32 cellular contexts compared by ENCODE assay signal in genomic region chr1:29651684-29652665, GRCh38.
DNase-seq lines count a peak whose midpoint lies in the region; ATAC-seq, FAIRE-seq and TF ChIP-seq lines count a peak whose summit lies in the region.
"Had no signal": no experiment of that assay in that cellular context is flagged by ENCODE, and none has a peak within 500 bp of the region (broad histone marks: within the 10 kb centered on the region; RNA-seq: fewer than 3 reads in every experiment).

No MANE protein-coding gene starts in this region.

- TF ChIP-seq CTCF in H1 (IDR thresholded peaks at IDR 0.05; ENCODE audit: control extremely low read depth in 1 of 3, insufficient read depth in 1 of 3, low read depth in 1 of 3, low read length in 3 of 3) = no peak
- no peak for TF ChIP-seq CTCF in neural progenitor cell (IDR thresholded peaks at IDR 0.05)

- peak; percentile 9 for DNase-seq in activated T-cell treated with anti-CD3 and anti-CD28 coated beads, Interleukin-2, amount 50 U/mL, for 24 hours
- no peak for DNase-seq in activated T-cell treated with anti-CD3 and anti-CD28 coated beads, Interleukin-2, amount 50 U/mL, for 4 hours
- DNase-seq in H1 (ENCODE audit: low read depth in 1 of 2, low spot score in 2 of 2) (peak in 1 of 2 experiments; percentile 26), neural progenitor cell (ENCODE audit: low spot score) (no peak), NCI-H2029 treated with DMSO at 0.1 percent for 48 hours (lab: John Stamatoyannopoulos, UW) (no peak), occipital lobe (lab: John Stamatoyannopoulos, UW) (no peak), MG63 (no peak)
- DNase-seq: activated CD4-positive, CD25-positive, alpha-beta regulatory T cell treated with anti-CD3 and anti-CD28 coated beads, Interleukin-2, amount 50 U/mL, for 72 hours; activated CD8-positive, alpha-beta T cell treated with anti-CD3 and anti-CD28 coated beads for 36 hours; activated gamma-delta T cell treated with Interleukin-2 at 50 U/mL for 16 hours; activated T-cell treated with anti-CD3 and anti-CD28 coated beads, Interleukin-2, amount 50 U/mL, for 1 hour; CD4-positive, CD25-positive, alpha-beta regulatory T cell; cortex of kidney; effector memory CD8-positive, alpha-beta T cell; foreskin fibroblast; left ventricle myocardium superior; NCI-H1092 treated with DMSO at 0.1 percent for 48 hours; NCI-H187 treated with DMSO at 0.1 percent for 48 hours; NCI-H524 treated with DMSO at 0.1 percent for 48 hours; NK-92 treated with Interleukin-12 subunit alpha and Interleukin-12 subunit beta, amount 100 ng/mL, for 24 hours; PC-3; Right ventricle myocardium superior; stimulated activated naive CD4-positive, alpha-beta T cell had no signal

- H3K9ac ChIP-seq in H1 (replicated peaks in 1 of 4; ENCODE audit: extremely low read depth in 1 of 4, low read depth in 3 of 4, low read length in 3 of 4) (no peak overlapping the region; a peak in 2 of 7 replicates), neural progenitor cell (no peak overlapping the region)

- 82% methylated on average over 17 of the region's 17 CpGs; no CpG with 5 or more reads in 1 of the 2 experiments for WGBS in H1 (ENCODE audit: extremely low coverage in 1 of 2, insufficient coverage in 1 of 2, insufficient read length in 1 of 2, insufficient replicate concordance in 2 of 2, low coverage in 1 of 2, low lambda C conversion rate in 2 of 2, missing lambda C conversion rate in 1 of 2), 2 experiments

- H3K4me3 ChIP-seq in H1 (ENCODE audit: extremely low read depth in 1 of 4, insufficient read depth in 2 of 4, low read depth in 3 of 4, low read length in 4 of 4) (no peak overlapping the region), neural progenitor cell (no peak overlapping the region), MG63 (no peak overlapping the region)
- H3K4me3 ChIP-seq: A549, GM23338, skin epidermis, suprapubic skin had no signal

- CTCF ChIA-PET in H1 (lab: Charles Lee; ENCODE audit: partially characterized antibody) = interaction anchor here (2.4 kb wide), 1 partner anchor 9 kb away, joined by 10 read pairs; no protein-coding TSS in a partner anchor

- no peak overlapping the region for H3K23ac ChIP-seq in H1 (ENCODE audit: insufficient read length)

- H3F3A ChIP-seq in neural progenitor cell (ENCODE audit: low read depth) = no peaks in the 10 kb centered on the region

- H2BK5ac ChIP-seq in H1 (ENCODE audit: low read depth, low read length) = 0 out of 2 replicates have a peak overlapping the region, but pooled peaks have one; percentile 16

- H4K20me1 ChIP-seq in H1 (replicated peaks in 1 of 2; ENCODE audit: control insufficient read depth in 1 of 2, insufficient read depth in 2 of 2, low read length in 2 of 2) (no peaks in the 10 kb centered on the region), neural progenitor cell (ENCODE audit: low read depth) (no peaks in the 10 kb centered on the region)

- H3K4me3 Mint-ChIP-seq in activated T-cell treated with anti-CD3 and anti-CD28 coated beads, Interleukin-2, amount 50 U/mL, for 24 hours = no peak overlapping the region
- H3K4me3 Mint-ChIP-seq in activated T-cell treated with anti-CD3 and anti-CD28 coated beads, Interleukin-2, amount 50 U/mL, for 4 hours = no peak overlapping the region
- H3K4me3 Mint-ChIP-seq in neural progenitor cell = peak overlapping the region; percentile 30
- H3K4me3 Mint-ChIP-seq: activated CD8-positive, alpha-beta T cell treated with anti-CD3 and anti-CD28 coated beads for 36 hours; CD4-positive, CD25-positive, alpha-beta regulatory T cell; effector memory CD8-positive, alpha-beta T cell; GM23338 had no signal

- no peak overlapping the region for H3K14ac ChIP-seq in H1 (ENCODE audit: insufficient read length)

- POLR2A ChIA-PET in H1 (lab: Charles Lee; ENCODE audit: partially characterized antibody) = no interaction called here

- no peak overlapping the region for H4K8ac ChIP-seq in H1 (ENCODE audit: extremely low read depth, insufficient read depth, low read length)

- H3K36me3 Mint-ChIP-seq in activated T-cell treated with anti-CD3 and anti-CD28 coated beads, Interleukin-2, amount 50 U/mL, for 24 hours (ENCODE audit: low read depth) = no peaks in the 10 kb centered on the region
- H3K36me3 Mint-ChIP-seq in activated T-cell treated with anti-CD3 and anti-CD28 coated beads, Interleukin-2, amount 50 U/mL, for 4 hours (ENCODE audit: insufficient read depth) = no peaks in the 10 kb centered on the region
- H3K36me3 Mint-ChIP-seq in neural progenitor cell = no peaks in the 10 kb centered on the region
- H3K36me3 Mint-ChIP-seq: CD4-positive, CD25-positive, alpha-beta regulatory T cell had no signal

- no peak overlapping the region for H4K91ac ChIP-seq in H1 (replicated peaks; ENCODE audit: insufficient read length, low read length)

- H3K27me3 Mint-ChIP-seq in activated T-cell treated with anti-CD3 and anti-CD28 coated beads, Interleukin-2, amount 50 U/mL, for 24 hours = peaks cover 60% of the 10 kb centered on the region
- peaks cover 18% of the 10 kb centered on the region for H3K27me3 Mint-ChIP-seq in activated T-cell treated with anti-CD3 and anti-CD28 coated beads, Interleukin-2, amount 50 U/mL, for 4 hours (ENCODE audit: low read depth)
- peaks cover 15% of the 10 kb centered on the region for H3K27me3 Mint-ChIP-seq in neural progenitor cell (ENCODE audit: insufficient read depth, low read depth)

- no peak overlapping the region for H3K27ac Mint-ChIP-seq in activated T-cell treated with anti-CD3 and anti-CD28 coated beads, Interleukin-2, amount 50 U/mL, for 24 hours
- no peak overlapping the region for H3K27ac Mint-ChIP-seq in neural progenitor cell
- H3K27ac Mint-ChIP-seq: activated CD8-positive, alpha-beta T cell treated with anti-CD3 and anti-CD28 coated beads for 36 hours; CD4-positive, CD25-positive, alpha-beta regulatory T cell; effector memory CD8-positive, alpha-beta T cell; GM23338 had no signal

- H2BK120ac ChIP-seq in H1 (replicated peaks; ENCODE audit: low read depth, low read length) = no peak overlapping the region

- H3K4me2 ChIP-seq in H1 (ENCODE audit: insufficient read depth in 1 of 2, low read depth in 2 of 2, low read length in 2 of 2) (no peak overlapping the region), neural progenitor cell (no peak overlapping the region)
- H3K4me2 ChIP-seq: A549, GM23338 had no signal

- H3K56ac ChIP-seq in H1 (replicated peaks; ENCODE audit: insufficient read length, low read depth, low read length) = no peak overlapping the region

- no peaks in the 10 kb centered on the region for H3K36me3 ChIP-seq in H1 (ENCODE audit: control insufficient read depth in 2 of 4, insufficient read depth in 4 of 4, low read length in 3 of 4)
- H3K36me3 ChIP-seq in neural progenitor cell = no peaks in the 10 kb centered on the region
- H3K36me3 ChIP-seq in MG63 = no peaks in the 10 kb centered on the region
- H3K36me3 ChIP-seq: suprapubic skin had no signal

- no peak overlapping the region for H3K4ac ChIP-seq in H1 (replicated peaks; ENCODE audit: insufficient read length, low read depth, low read length)

- H3K27ac ChIP-seq in H1 (ENCODE audit: low read depth, low read length) = no peak overlapping the region
- H3K27ac ChIP-seq in neural progenitor cell = no peak overlapping the region
- H3K27ac ChIP-seq: A549, skin epidermis, suprapubic skin had no signal

- TF ChIP-seq RAD21 in H1 (IDR thresholded peaks at IDR 0.05 in 1 of 2, conservative IDR thresholded peaks at IDR 0.05 in 1 of 2; ENCODE audit: low read depth in 2 of 2, low read length in 2 of 2) = no peak

- H2AK5ac ChIP-seq in H1 (ENCODE audit: low read depth, low read length) = no peak overlapping the region

- H3K4me1 ChIP-seq in H1 (replicated peaks in 1 of 4; ENCODE audit: control insufficient read depth in 3 of 4, insufficient read depth in 4 of 4, low read length in 3 of 4) (peaks cover 0 to 5% (median under 1%) of the 10 kb centered on the region in 4 experiments; a peak in 3 of 7 replicates), neural progenitor cell (no peaks in the 10 kb centered on the region)
- H3K4me1 ChIP-seq: A549, suprapubic skin had no signal

- no peaks in the 10 kb centered on the region for H3K79me1 ChIP-seq in H1 (ENCODE audit: low read depth, low read length)

- H2AFZ ChIP-seq in H1 (ENCODE audit: low read length) (no peak overlapping the region), neural progenitor cell (replicated peaks) (no peak overlapping the region)
- H2AFZ ChIP-seq: GM23338 had no signal

- no peak for TF ChIP-seq POLR2A in H1 (IDR thresholded peaks at IDR 0.05; ENCODE audit: control extremely low read depth in 1 of 2, low read depth in 2 of 2, low read length in 2 of 2)

- no peaks in the 10 kb centered on the region for H3K27me3 ChIP-seq in H1 (replicated peaks in 1 of 4; ENCODE audit: control insufficient read depth in 3 of 4, extremely low read depth in 1 of 4, insufficient read depth in 3 of 4, low read length in 3 of 4)
- H3K27me3 ChIP-seq in neural progenitor cell = no peaks in the 10 kb centered on the region
- no peaks in the 10 kb centered on the region for H3K27me3 ChIP-seq in MG63

- no peak overlapping the region for H2BK20ac ChIP-seq in H1 (ENCODE audit: low read length)

- H3K23me2 ChIP-seq in H1 (ENCODE audit: low read depth, low read length) = no peaks in the 10 kb centered on the region

- no peak for FAIRE-seq in H1 (lab: Jason Lieb, UNC)
- FAIRE-seq: A549, astrocyte, D721Med, HTR-8/SVneo, keratinocyte had no signal

- no peaks in the 10 kb centered on the region for H3K9me3 Mint-ChIP-seq in activated T-cell treated with anti-CD3 and anti-CD28 coated beads, Interleukin-2, amount 50 U/mL, for 24 hours
- H3K9me3 Mint-ChIP-seq in activated T-cell treated with anti-CD3 and anti-CD28 coated beads, Interleukin-2, amount 50 U/mL, for 4 hours = no peaks in the 10 kb centered on the region
- peaks cover 5% of the 10 kb centered on the region for H3K9me3 Mint-ChIP-seq in neural progenitor cell
- H3K9me3 Mint-ChIP-seq: activated CD8-positive, alpha-beta T cell treated with anti-CD3 and anti-CD28 coated beads for 36 hours; effector memory CD8-positive, alpha-beta T cell had no signal

- no peak for ATAC-seq in activated T-cell treated with anti-CD3 and anti-CD28 coated beads, Interleukin-2, amount 50 U/mL, for 4 hours
- no peak for ATAC-seq in HG02840 (IDR thresholded peaks at IDR 0.05; ENCODE audit: low FRiP score, unreplicated experiment)
- ATAC-seq: A549; activated CD8-positive, alpha-beta T cell treated with anti-CD3 and anti-CD28 coated beads for 36 hours; effector memory CD8-positive, alpha-beta T cell; GM23338; left ventricle myocardium superior; PC-3 had no signal

- H3K79me2 ChIP-seq in H1 (ENCODE audit: control insufficient read depth in 1 of 2, insufficient read depth in 2 of 2, low read length in 2 of 2) = no peaks in the 10 kb centered on the region
- H3K79me2 ChIP-seq in neural progenitor cell (ENCODE audit: low read depth) = no peaks in the 10 kb centered on the region

- H3K18ac ChIP-seq in H1 (ENCODE audit: extremely low read depth, low read length) = no peak overlapping the region

- no peaks in the 10 kb centered on the region for H3K4me1 Mint-ChIP-seq in activated T-cell treated with anti-CD3 and anti-CD28 coated beads, Interleukin-2, amount 50 U/mL, for 24 hours (ENCODE audit: low read depth)
- H3K4me1 Mint-ChIP-seq in activated T-cell treated with anti-CD3 and anti-CD28 coated beads, Interleukin-2, amount 50 U/mL, for 4 hours (ENCODE audit: low read depth) = no peaks in the 10 kb centered on the region
- H3K4me1 Mint-ChIP-seq in neural progenitor cell = peaks cover 2% of the 10 kb centered on the region
- H3K4me1 Mint-ChIP-seq: CD4-positive, CD25-positive, alpha-beta regulatory T cell had no signal

- TF ChIP-seq EP300 in H1 (IDR thresholded peaks at IDR 0.05; ENCODE audit: borderline replicate concordance in 1 of 2, low read depth in 2 of 2, low read length in 2 of 2) = no peak

- no peak overlapping the region for H2BK12ac ChIP-seq in H1 (ENCODE audit: low read depth, low read length)

- no peak overlapping the region for H2BK15ac ChIP-seq in H1 (ENCODE audit: low read length)

- H4K5ac ChIP-seq in H1 (ENCODE audit: insufficient read length, low read depth, low read length) = no peak overlapping the region

- H3K9me3 ChIP-seq in H1 (ENCODE audit: insufficient read depth in 2 of 2, low read depth in 1 of 2, low read length in 1 of 2) (no peaks in the 10 kb centered on the region), neural progenitor cell (ENCODE audit: low read depth) (no peaks in the 10 kb centered on the region), MG63 (no peaks in the 10 kb centered on the region)
- H3K9me3 ChIP-seq: A549, suprapubic skin had no signal
